Comparison of ENCODE assay signal across 8 cellular contexts in genomic region chr22:41092847-41093371, GRCh38. TPM values are rescaled to one million over a fixed set of nuclear protein-coding genes. Genes with fewer than 3 reads are reported as not detected.
DNase-seq lines count a peak whose midpoint lies in the region; ATAC-seq and TF ChIP-seq lines count a peak whose summit lies in the region.

No MANE protein-coding gene starts in this region.

- POLR2A ChIA-PET in RWPE1 (lab: Yijun Ruan, JAX; ENCODE audit: low non-redundant PET): no interaction called here

- CTCF ChIA-PET in RWPE1 (lab: Yijun Ruan, JAX): interaction anchor here (1.5 to 1.8 kb wide), 2 partner anchors 141 to 170 kb away, joined by 6 read pairs; no protein-coding TSS in a partner anchor

- H3K27me3 Mint-ChIP-seq in chondrocyte (ENCODE audit: low read depth): no peaks in the 10 kb centered on the region
- H3K27me3 Mint-ChIP-seq in stimulated activated naive CD8-positive, alpha-beta T cell treated with anti-CD3 and anti-CD28 coated beads, Interleukin-15, amount 100 ng/mL, for 72 hours: no peaks in the 10 kb centered on the region

- H3K4me3 Mint-ChIP-seq in chondrocyte (ENCODE audit: unreplicated experiment): peak overlapping the region; percentile 94
- H3K4me3 Mint-ChIP-seq in stimulated activated naive CD8-positive, alpha-beta T cell treated with anti-CD3 and anti-CD28 coated beads, Interleukin-15, amount 100 ng/mL, for 72 hours: peak overlapping the region; percentile 86 to 96

- TF ChIP-seq CTCF in RWPE1 (conservative IDR thresholded peaks at IDR 0.05; ENCODE audit: low read depth) (no peak), chondrocyte (IDR thresholded peaks at IDR 0.05) (no peak)

- no peaks in the 10 kb centered on the region for H3K9me3 Mint-ChIP-seq in chondrocyte (ENCODE audit: low read depth)
- no peaks in the 10 kb centered on the region for H3K9me3 Mint-ChIP-seq in stimulated activated naive CD8-positive, alpha-beta T cell treated with anti-CD3 and anti-CD28 coated beads, Interleukin-15, amount 100 ng/mL, for 72 hours

- H3K36me3 Mint-ChIP-seq in chondrocyte (ENCODE audit: low read depth): peaks cover 2% of the 10 kb centered on the region

- DNase-seq in DMS53 treated with DMSO at 0.1 percent for 48 hours (lab: John Stamatoyannopoulos, UW; ENCODE audit: unreplicated experiment) (peak; percentile 29), RWPE1 (ENCODE audit: low spot score) (peak; percentile 15), chondrocyte (ENCODE audit: low spot score) (no peak), left colon (peak; percentile 29 to 55)
- DNase-seq in stimulated activated naive CD8-positive, alpha-beta T cell treated with anti-CD3 and anti-CD28 coated beads, Interleukin-15, amount 100 ng/mL, for 72 hours: no peak

- peak overlapping the region; percentile 97 for H3K27ac Mint-ChIP-seq in chondrocyte (ENCODE audit: unreplicated experiment)
- H3K27ac Mint-ChIP-seq in stimulated activated naive CD8-positive, alpha-beta T cell treated with anti-CD3 and anti-CD28 coated beads, Interleukin-15, amount 100 ng/mL, for 72 hours: peak overlapping the region; percentile 87 to 100

- intact Hi-C loops in left colon (cut with DNase I, micrococcal nuclease): loop anchor here (5.0 to 10.0 kb wide), 2 partner anchors 138 to 141 kb away; partner anchors contain the start of gene RBX1 (in 2 of the 2)

- peaks cover 45% of the 10 kb centered on the region for H3K4me1 Mint-ChIP-seq in chondrocyte (ENCODE audit: low read depth)
- peaks cover 36% of the 10 kb centered on the region for H3K4me1 Mint-ChIP-seq in stimulated activated naive CD8-positive, alpha-beta T cell treated with anti-CD3 and anti-CD28 coated beads, Interleukin-15, amount 100 ng/mL, for 72 hours

- peak; percentile 2 for ATAC-seq in HG02759 (IDR thresholded peaks at IDR 0.05; ENCODE audit: unreplicated experiment)
- no peak for ATAC-seq in left colon
- ATAC-seq in stimulated activated naive CD8-positive, alpha-beta T cell treated with anti-CD3 and anti-CD28 coated beads, Interleukin-15, amount 100 ng/mL, for 72 hours: no peak
- no peak for ATAC-seq in GM18868 (IDR thresholded peaks at IDR 0.05; ENCODE audit: unreplicated experiment)
- ATAC-seq in HG02852 (IDR thresholded peaks at IDR 0.05; ENCODE audit: unreplicated experiment): no peak

- H3K27ac ChIP-seq in RWPE1: peak overlapping the region; percentile 99

RNA-seq across cellular contexts. Expression of gene EP300, which starts 0.5 kb away (rescaled TPM):
- 53.1 to 58.1 TPM (median 57.8 TPM) in 3 replicates for total RNA-seq in chondrocyte
- 10 to 100 TPM; 63.0 to 67.6 TPM for total RNA-seq in left colon

Comparison
In these comparisons a context has a peak if more than half of its experiments do, and no peak if none do; other contexts are left out.
1. DNase-seq: peak in DMS53 treated with DMSO at 0.1 percent for 48 hours (single experiment), RWPE1 (single experiment) and left colon (2 of 2); none in chondrocyte (single experiment) and stimulated activated naive CD8-positive, alpha-beta T cell treated with anti-CD3 and anti-CD28 coated beads, Interleukin-15, amount 100 ng/mL, for 72 hours (0 of 2).